26 cellular contexts compared by ENCODE assay signal in genomic region chr16:28100810-28101532, GRCh38. TPM values are rescaled to one million over a fixed set of nuclear protein-coding genes. Genes with fewer than 3 reads are reported as not detected.
"Had no signal": no experiment of that assay in that cellular context is flagged by ENCODE, and none has a peak within 500 bp of the region (broad histone marks: within the 10 kb centered on the region; RNA-seq: fewer than 3 reads in every experiment).

No MANE protein-coding gene starts in this region.

- H3K9me3 Mint-ChIP-seq: activated B cell treated with CpG ODN at 0.5 μM for 24 hours; activated CD4-positive, alpha-beta memory T cell treated with anti-CD3 and anti-CD28 coated beads for 36 hours; activated T-helper 17 cell treated with anti-CD3 and anti-CD28 coated beads, Interleukin-2, amount 50 U/mL, for 72 hours; stimulated activated naive B cell treated with anti-CD40 and anti-IgM and Interleukin-4, amounts not matched to agents 10 μg/mL and 1 μg/mL and 100 μg/mL, for 72 hours; T-cell had no signal

- H3K4me1 Mint-ChIP-seq: activated B cell treated with CpG ODN at 0.5 μM for 24 hours had no signal

- H3K27me3 ChIP-seq: esophagus squamous epithelium, hepatocyte, right lobe of liver, tibial artery, vagina had no signal

- ATAC-seq: activated T-helper 17 cell treated with anti-CD3 and anti-CD28 coated beads, Interleukin-2, amount 50 U/mL, for 72 hours; left colon; naive thymus-derived CD4-positive, alpha-beta T cell; right lobe of liver; SK-N-SH treated with all-trans-retinoic acid at 6 μM for 48 hours; stimulated activated naive B cell treated with anti-CD40 and anti-IgM and Interleukin-4, amounts not matched to agents 10 μg/mL and 1 μg/mL and 100 μg/mL, for 72 hours; T-cell had no signal

- H3K27ac Mint-ChIP-seq: activated B cell treated with CpG ODN at 0.5 μM for 24 hours; activated CD4-positive, alpha-beta memory T cell treated with anti-CD3 and anti-CD28 coated beads for 36 hours; activated T-helper 17 cell treated with anti-CD3 and anti-CD28 coated beads, Interleukin-2, amount 50 U/mL, for 72 hours had no signal

- H3K4me2 ChIP-seq: hepatocyte, smooth muscle cell had no signal

- H2AFZ ChIP-seq: hepatocyte, parathyroid adenoma had no signal

- H3K9ac ChIP-seq: parathyroid adenoma had no signal

- H3K4me3 ChIP-seq: esophagus squamous epithelium, hepatocyte, right lobe of liver, smooth muscle cell, tibial artery, vagina had no signal

- H3K4me1 ChIP-seq: parathyroid adenoma, tibial artery, vagina had no signal

- H3K27ac ChIP-seq: hepatocyte, parathyroid adenoma, right lobe of liver, tibial artery, vagina had no signal

- H3K4me3 Mint-ChIP-seq: activated B cell treated with CpG ODN at 0.5 μM for 24 hours; activated CD4-positive, alpha-beta memory T cell treated with anti-CD3 and anti-CD28 coated beads for 36 hours; activated T-helper 17 cell treated with anti-CD3 and anti-CD28 coated beads, Interleukin-2, amount 50 U/mL, for 72 hours; naive thymus-derived CD4-positive, alpha-beta T cell; stimulated activated naive B cell treated with anti-CD40 and anti-IgM and Interleukin-4, amounts not matched to agents 10 μg/mL and 1 μg/mL and 100 μg/mL, for 72 hours; T-cell had no signal

- H3K9me3 ChIP-seq: esophagus squamous epithelium, right lobe of liver, tibial artery, vagina had no signal

- H3K27me3 Mint-ChIP-seq: activated B cell treated with CpG ODN at 0.5 μM for 24 hours; activated CD4-positive, alpha-beta memory T cell treated with anti-CD3 and anti-CD28 coated beads for 36 hours; activated T-helper 17 cell treated with anti-CD3 and anti-CD28 coated beads, Interleukin-2, amount 50 U/mL, for 72 hours; naive thymus-derived CD4-positive, alpha-beta T cell; stimulated activated naive B cell treated with anti-CD40 and anti-IgM and Interleukin-4, amounts not matched to agents 10 μg/mL and 1 μg/mL and 100 μg/mL, for 72 hours; T-cell had no signal

- DNase-seq: activated CD4-positive, alpha-beta memory T cell treated with anti-CD3 and anti-CD28 coated beads for 36 hours; activated CD4-positive, alpha-beta T cell treated with anti-CD3 and anti-CD28 coated beads for 4 hours; activated naive CD4-positive, alpha-beta T cell treated with Interleukin-2 at 50 U/mL for 16 hours; activated T-cell treated with anti-CD3 and anti-CD28 coated beads for 4 hours; dermis blood vessel endothelial cell; effector memory CD4-positive, alpha-beta T cell; esophagus squamous epithelium; left colon; mammary epithelial cell; naive thymus-derived CD4-positive, alpha-beta T cell; right lobe of liver; stimulated activated CD4-positive, alpha-beta T cell treated with anti-CD3 and anti-CD28 coated beads, Interleukin-4, amount 100 ng/mL, for 4 hours; stimulated activated naive B cell treated with anti-CD40 and anti-IgM and Interleukin-4, amounts not matched to agents 10 μg/mL and 1 μg/mL and 100 μg/mL, for 72 hours; T-cell; T-helper 9 cell had no signal

RNA-seq across cellular contexts. Expression of gene GSG1L, which starts 37.5 kb away (rescaled TPM):
- total RNA-seq: activated B cell treated with CpG ODN at 0.5 μM for 24 hours, bronchial epithelial cell, dermis blood vessel endothelial cell, endothelial cell of umbilical vein, hepatocyte, mammary epithelial cell, subcutaneous adipose tissue, T-cell, vagina had no signal
- polyA plus RNA-seq: hepatocyte; mammary epithelial cell; naive thymus-derived CD4-positive, alpha-beta T cell; smooth muscle cell had no signal
